8 cellular contexts compared by ENCODE assay signal in genomic region chr19:11964858-11965645, GRCh38. TPM values are rescaled to one million over a fixed set of nuclear protein-coding genes. Genes with fewer than 3 reads are reported as not detected.
DNase-seq lines count a peak whose midpoint lies in the region; ATAC-seq, FAIRE-seq and TF ChIP-seq lines count a peak whose summit lies in the region.

ZNF763 (plus strand) TSS chr19:11965040; CDS start chr19:11965209, 169 bp downstream.

- H2AFZ ChIP-seq in OCI-LY3 (ENCODE audit: low read depth, low read length), result peak within 1 kb of the TSS; percentile 54

- peak within 1 kb of the TSS; percentile 56 for H3K27ac ChIP-seq in OCI-LY3 (ENCODE audit: low read length)

- DNase-seq in AML-193 (lab: John Stamatoyannopoulos, UW) (peak; percentile 90), GM19239 (ENCODE audit: insufficient read length, low spot score) (peak; percentile 81), activated T-cell treated with anti-CD3 and anti-CD28 coated beads for 48 hours (ENCODE audit: low read depth) (peak; percentile 82), epithelial cell of proximal tubule (ENCODE audit: low read depth) (peak; percentile 54), mucosa of descending colon (peak; percentile 96 to 99 (median 97))
- DNase-seq in stimulated activated CD8-positive, alpha-beta memory T cell treated with anti-CD3 and anti-CD28 coated beads, Interleukin-2, amount 100 ng/mL, for 48 hours (ENCODE audit: low read depth in 2 of 2), result peak; percentile 74 to 86

- no peaks in the 10 kb centered on the region; the same call in 1 of the 2 replicates for H3K27me3 ChIP-seq in OCI-LY3 (ENCODE audit: low read depth, low read length)

- H3K4me1 ChIP-seq in OCI-LY3 (ENCODE audit: low read length), result peaks cover 26% of the 10 kb centered on the region
- H3K4me1 ChIP-seq in mucosa of descending colon (ENCODE audit: low read depth), result peaks cover 9% of the 10 kb centered on the region

- H3K9ac ChIP-seq in OCI-LY3 (ENCODE audit: low read length), result peak within 1 kb of the TSS; percentile 64

- TF ChIP-seq CTCF in OCI-LY3 (IDR thresholded peaks at IDR 0.05; ENCODE audit: low read depth, low read length) (no peak), epithelial cell of proximal tubule (conservative IDR thresholded peaks at IDR 0.05; ENCODE audit: low read depth, low read length) (no peak), mucosa of descending colon (IDR thresholded peaks at IDR 0.05) (no peak)

- peak within 1 kb of the TSS; percentile 78 for H3K4me3 ChIP-seq in OCI-LY3 (ENCODE audit: low read length)
- peak within 1 kb of the TSS; percentile 72 for H3K4me3 ChIP-seq in epithelial cell of proximal tubule (ENCODE audit: low read depth, low read length)
- peak within 1 kb of the TSS; percentile 54 for H3K4me3 ChIP-seq in mucosa of descending colon

- H3K9me3 ChIP-seq in OCI-LY3 (ENCODE audit: insufficient read depth, low read length) (no peaks in the 10 kb centered on the region), mucosa of descending colon (no peaks in the 10 kb centered on the region)

- no peaks in the 10 kb centered on the region for H3K79me2 ChIP-seq in OCI-LY3 (ENCODE audit: low read length)

- H3K4me2 ChIP-seq in OCI-LY3 (ENCODE audit: low read length), result peak within 1 kb of the TSS; percentile 73

- no peaks in the 10 kb centered on the region; the same call in 1 of the 2 replicates for H4K20me1 ChIP-seq in OCI-LY3 (ENCODE audit: insufficient read depth, low read length)

- peak; percentile 96 for FAIRE-seq in GM19239 (lab: Jason Lieb, UNC)

- intact Hi-C loops in mucosa of descending colon (cut with DNase I, micrococcal nuclease), result no loop called here

- ATAC-seq in HG03469 (IDR thresholded peaks at IDR 0.05; ENCODE audit: unreplicated experiment), result peak; percentile 54
- peak; percentile 99 for ATAC-seq in mucosa of descending colon

- H3K36me3 ChIP-seq in OCI-LY3 (replicated peaks; ENCODE audit: low read depth, low read length) (no peaks in the 10 kb centered on the region), mucosa of descending colon (ENCODE audit: low read depth) (no peaks in the 10 kb centered on the region)

RNA-seq across cellular contexts. Expression of gene ZNF763, which starts in this region (rescaled TPM):
- 0.58 and 1.7 TPM in 2 replicates for total RNA-seq in epithelial cell of proximal tubule
- 1 to 10 TPM; 4.7 to 8.9 (median 6.7) TPM for total RNA-seq in mucosa of descending colon

Comparison
In these comparisons a context has a peak if more than half of its experiments do, and no peak if none do; other contexts are left out.
1. Peak in every context shown above with its lines: DNase-seq, ATAC-seq, H3K4me3 ChIP-seq and H3K27ac ChIP-seq.